Comparison of ENCODE assay signal across 10 cellular contexts in the genomic region with DNA sequence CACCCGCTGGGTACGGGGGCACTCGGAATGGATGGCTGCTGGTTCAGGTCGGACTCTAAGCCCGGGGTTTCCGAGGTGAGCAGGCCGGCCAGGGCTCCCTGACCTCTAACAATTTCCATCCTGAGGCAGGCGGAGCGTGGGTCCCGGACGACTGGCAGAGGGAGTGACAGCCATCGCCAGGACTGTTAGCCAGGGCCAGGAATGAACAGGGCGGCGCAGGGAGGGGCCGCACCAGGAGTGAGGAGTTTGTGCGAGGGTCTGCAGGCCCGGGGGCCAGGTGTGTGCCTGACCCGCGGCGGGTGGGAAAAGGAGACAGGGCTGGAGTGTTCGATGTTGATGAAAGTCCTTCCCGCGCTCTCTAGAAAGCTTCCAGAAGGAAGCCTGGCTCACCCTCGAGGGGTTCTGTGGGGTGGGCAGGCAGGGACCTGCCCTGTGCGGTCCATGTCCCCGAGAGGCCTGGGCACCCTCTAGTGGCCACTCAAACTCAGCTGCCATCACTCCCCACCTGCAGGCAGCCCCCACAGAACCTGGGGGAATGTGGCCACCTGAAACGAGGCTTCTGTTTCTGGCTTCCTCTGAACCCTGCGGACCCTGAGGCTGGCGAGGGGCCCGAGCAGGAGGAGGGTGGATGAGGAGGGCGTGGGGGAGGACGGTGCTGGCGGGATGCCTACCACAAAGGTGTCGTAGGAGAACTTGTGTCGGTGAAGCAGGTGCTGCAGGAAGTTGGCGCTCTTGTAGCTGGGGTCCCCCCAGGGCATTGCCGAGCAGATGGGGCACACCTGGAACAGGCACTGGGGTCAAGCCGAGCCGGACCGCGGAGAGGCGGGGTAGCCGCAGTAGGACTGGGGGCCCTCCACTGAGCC. TPM values are rescaled to one million over a fixed set of nuclear protein-coding genes. Genes with fewer than 3 reads are reported as not detected.
DNase-seq lines count a peak whose midpoint lies in the region; ATAC-seq, FAIRE-seq and TF ChIP-seq lines count a peak whose summit lies in the region.
"Had no signal": no experiment of that assay in that cellular context is flagged by ENCODE, and none has a peak within 500 bp of the region (broad histone marks: within the 10 kb centered on the region; RNA-seq: fewer than 3 reads in every experiment).

No MANE protein-coding gene starts in this region.

- no peaks in the 10 kb centered on the region for H3K9me3 Mint-ChIP-seq in nephron progenitor cell

- DNase-seq in NCI-H82 (lab: John Stamatoyannopoulos, UW) (peak; percentile 14), NCI-H82 treated with DMSO at 0.1 percent for 48 hours (lab: John Stamatoyannopoulos, UW; ENCODE audit: unreplicated experiment) (no peak), H7 (peak; percentile 89), K562 (ENCODE audit: extremely low read depth in 1 of 4, low spot score in 3 of 4) (peak in 1 of 4 experiments; percentile 42), nephron progenitor cell (no peak), thyroid gland (no peak), islet precursor cell (no peak)
- no peak for DNase-seq in stimulated activated CD4-positive, alpha-beta T cell treated with anti-CD3 and anti-CD28 coated beads, Interleukin-2, amount 100 ng/mL, for 24 hours
- DNase-seq: MM.1S, ovary had no signal

- H3K4me1 Mint-ChIP-seq in nephron progenitor cell = no peaks in the 10 kb centered on the region

- peak; percentile 53 for ATAC-seq in K562

- H3K27me3 ChIP-seq in H7 (ENCODE audit: control insufficient read depth, insufficient read depth, low read length) = no peaks in the 10 kb centered on the region
- H3K27me3 ChIP-seq in K562 (ENCODE audit: control insufficient read depth in 2 of 2, insufficient read depth in 2 of 2, low read length in 2 of 2) = no peaks in the 10 kb centered on the region
- no peaks in the 10 kb centered on the region for H3K27me3 ChIP-seq in thyroid gland
- H3K27me3 ChIP-seq: ovary had no signal

- no peak overlapping the region for H3K4me3 Mint-ChIP-seq in nephron progenitor cell

- no peak overlapping the region for H3K4me3 ChIP-seq in H7 (ENCODE audit: insufficient read depth, low read depth, low read length)
- no peak overlapping the region for H3K4me3 ChIP-seq in K562
- H3K4me3 ChIP-seq in thyroid gland (replicated peaks in 1 of 3) = no peak overlapping the region
- H3K4me3 ChIP-seq: ovary had no signal

- no peak overlapping the region for H3K4me2 ChIP-seq in K562 (ENCODE audit: insufficient read depth, low read length)

- H3K36me3 Mint-ChIP-seq in nephron progenitor cell (ENCODE audit: low read depth) = no peaks in the 10 kb centered on the region

- CTCF ChIA-PET in K562 (lab: Yijun Ruan, JAX; ENCODE audit: low intra/inter-chr PET ratio) = interaction anchor here (0.8 to 1.3 kb wide), 2 partner anchors 25 to 88 kb away, joined by 3 read pairs; no protein-coding TSS in a partner anchor

- no peak for TF ChIP-seq EP300 in K562 (IDR thresholded peaks at IDR 0.05; ENCODE audit: low read length)

- no peaks in the 10 kb centered on the region for H3K9me1 ChIP-seq in K562 (ENCODE audit: control insufficient read depth, insufficient read depth, low read length)

- H3K9me3 ChIP-seq in K562 (replicated peaks; ENCODE audit: control insufficient read depth, insufficient read depth, low read depth, low read length) (no peaks in the 10 kb centered on the region), thyroid gland (no peaks in the 10 kb centered on the region)
- H3K9me3 ChIP-seq: ovary had no signal

- H3K36me3 ChIP-seq in H7 (replicated peaks; ENCODE audit: control insufficient read depth, insufficient read depth, low read length) = peaks cover 4% of the 10 kb centered on the region
- H3K36me3 ChIP-seq in K562 (ENCODE audit: control insufficient read depth, insufficient read depth, low read length) = peaks cover 70% of the 10 kb centered on the region; the same call in 1 of the 3 replicates
- H3K36me3 ChIP-seq in thyroid gland = peaks cover 8 to 29% of the 10 kb centered on the region in 2 donors

- WGBS in K562 (ENCODE audit: insufficient coverage, low coverage, missing lambda C conversion rate) = 95% methylated on average over 43 of the region's 43 CpGs
- WGBS in thyroid gland, 2 donors = 85 to 88% methylated on average over 36 of the region's 43 CpGs

- H3K27ac Mint-ChIP-seq in nephron progenitor cell = no peak overlapping the region

- no peak for TF ChIP-seq POLR2A in K562 (conservative IDR thresholded peaks at IDR 0.05)
- TF ChIP-seq POLR2A in thyroid gland (IDR thresholded peaks at IDR 0.05) = no peak

- H4K20me1 ChIP-seq in K562 (replicated peaks; ENCODE audit: control insufficient read depth, insufficient read depth, low read length) = no peaks in the 10 kb centered on the region; the same call in 1 of the 2 replicates

- no peak overlapping the region for H3K27ac ChIP-seq in K562 (ENCODE audit: extremely low read depth, low read depth, low read length)
- H3K27ac ChIP-seq in thyroid gland = no peak overlapping the region
- H3K27ac ChIP-seq: ovary had no signal

- in situ Hi-C loops in K562 (cut with MboI) = no loop called here

- no peak overlapping the region for H2AFZ ChIP-seq in K562 (ENCODE audit: low read depth, low read length)

- POLR2A ChIA-PET in K562 (lab: Yijun Ruan, JAX) = interaction anchor here (0.9 kb wide), 1 partner anchor 9 kb away, joined by 3 read pairs; no protein-coding TSS in a partner anchor

- TF ChIP-seq CTCF in K562 (IDR thresholded peaks at IDR 0.05 in 2 of 3, conservative IDR thresholded peaks at IDR 0.05 in 1 of 3; ENCODE audit: insufficient read depth in 2 of 3, low read depth in 1 of 3, low read length in 3 of 3) (peak; percentile 64 to 65 (median 64); a peak in 5 of 6 replicates), nephron progenitor cell (IDR thresholded peaks at IDR 0.05) (peak; percentile 23), thyroid gland (IDR thresholded peaks at IDR 0.05) (peak in 1 of 6 experiments; percentile 17)

- peak; percentile 67 for FAIRE-seq in K562 (lab: Jason Lieb, UNC)

- BruUV-seq in K562 (replicated peaks; lab: Mats Ljungman, UMichigan) = no TSS peak

- H3K9ac ChIP-seq in K562 (ENCODE audit: insufficient read depth in 1 of 2, low read depth in 2 of 2, low read length in 2 of 2) = no peak overlapping the region; a peak in 1 of 4 replicates

- H3K79me2 ChIP-seq in K562 (ENCODE audit: control insufficient read depth, insufficient read depth, low read length) = peaks cover 19% of the 10 kb centered on the region

- H3K4me1 ChIP-seq in K562 (replicated peaks in 1 of 2; ENCODE audit: control insufficient read depth in 2 of 2, insufficient read depth in 2 of 2, low read length in 2 of 2) (peaks cover 10 to 85% of the 10 kb centered on the region in 2 experiments), thyroid gland (peaks cover 0 to 15% of the 10 kb centered on the region in 2 donors)

- H3K27me3 Mint-ChIP-seq in nephron progenitor cell (ENCODE audit: low read depth, poor library complexity) = peaks cover 3% of the 10 kb centered on the region

- TF ChIP-seq RAD21 in K562 (CRISPR knock-in tag; conservative IDR thresholded peaks at IDR 0.05 in 1 of 2, IDR thresholded peaks at IDR 0.05 in 1 of 2) = peak in 1 of 2 experiments; percentile 57; a peak in 2 of 4 replicates

- intact Hi-C loops in K562 (cut with micrococcal nuclease) = no loop called here
- intact Hi-C loops in thyroid gland (cut with DNase I) = no loop called here

RNA-seq across cellular contexts. Expression of a gene that starts 8.1 kb away (rescaled TPM):
- total RNA-seq in H7 (2014; rRNA removed; shearing (Covaris generic)) = 44.6 and 45.3 TPM in 2 replicates
- 58.8 and 182 TPM in 2 replicates for total RNA-seq in K562 (2011; cell fraction: chromatin; rRNA removed; ENCODE audit: low replicate concordance)
- 89.5 and 92.7 TPM in 2 replicates for total RNA-seq in K562 (2011; cell fraction: nucleolus; rRNA removed)
- 60.1 and 64.4 TPM in 2 replicates for total RNA-seq in K562 (2011; cell fraction: nucleoplasm; rRNA removed)
- total RNA-seq in K562 (2014; rRNA removed) = 46.9 and 61.6 TPM in 2 replicates
- 6.1 and 7.3 TPM in 2 replicates for total RNA-seq in K562 (2014; rRNA removed; fragmentation: Illumina TruSeq; extraction: Trizol)
- total RNA-seq in K562 (2015; rRNA removed; fragmentation: Illumina TruSeq; extraction: Trizol) = 19.5 and 22.3 TPM in 2 replicates
- 60.3 and 61.2 TPM in 2 replicates for total RNA-seq in K562 (2021)
- polyA plus RNA-seq in K562 (2011; rRNA removed) = 26.5 and 37.4 TPM in 2 replicates
- polyA plus RNA-seq in K562 (2011; cell fraction: cytosol; rRNA removed) = 37.8 and 90.9 TPM in 2 replicates
- 118 and 185 TPM in 2 replicates for polyA plus RNA-seq in K562 (2011; cell fraction: nucleus; rRNA removed)
- 23.8 and 39.8 TPM in 2 replicates for polyA plus RNA-seq in K562 (2012)
- 12.7 and 27.9 TPM in 2 replicates for polyA plus RNA-seq in K562 (2014; fragmentation: Illumina TruSeq; extraction: Trizol)
- polyA plus RNA-seq in K562 (2014; fragmentation: Nextera tagmentation; extraction: Ambion mirVana) = under 1 TPM; 0.56 to 0.96 TPM
- polyA plus RNA-seq in K562 (2014; rRNA removed) = 59.4 and 65.6 TPM in 2 replicates
- 7.0 and 12.0 TPM in 2 replicates for polyA minus RNA-seq in K562 (2011; rRNA and poly(A)+ RNA removed)
- polyA minus RNA-seq in K562 (2011; cell fraction: cytosol; rRNA and poly(A)+ RNA removed) = 41.2 and 44.5 TPM in 2 replicates
- polyA minus RNA-seq in K562 (2011; cell fraction: nucleus; rRNA and poly(A)+ RNA removed) = 33.4 and 39.2 TPM in 2 replicates
- 10 to 100 TPM; 12.5 to 26.8 (median 19.1) TPM for total RNA-seq in thyroid gland

RNA-seq across cellular contexts. Expression of a gene that starts 8.2 kb away (rescaled TPM):
- 33.1 and 38.4 TPM in 2 replicates for total RNA-seq in H7 (2014; rRNA removed; shearing (Covaris generic))
- 45.3 and 159 TPM in 2 replicates for total RNA-seq in K562 (2011; cell fraction: chromatin; rRNA removed; ENCODE audit: low replicate concordance)
- total RNA-seq in K562 (2011; cell fraction: nucleolus; rRNA removed) = 114 and 148 TPM in 2 replicates
- 48.7 and 66.7 TPM in 2 replicates for total RNA-seq in K562 (2011; cell fraction: nucleoplasm; rRNA removed)
- total RNA-seq in K562 (2014; rRNA removed) (55.4 and 68.9 TPM in 2 replicates), K562 (2014; rRNA removed; fragmentation: Illumina TruSeq; extraction: Trizol) (7.2 and 11.9 TPM in 2 replicates), K562 (2015; rRNA removed; fragmentation: Illumina TruSeq; extraction: Trizol) (41.1 and 49.2 TPM in 2 replicates), K562 (2021) (105 and 106 TPM in 2 replicates), thyroid gland (10 to 100 TPM in 2 of 4 donors, 1 to 10 TPM in 2; 7.7 to 21.2 (median 13.6) TPM)
- polyA plus RNA-seq in K562 (2011; rRNA removed) (23.2 and 30.1 TPM in 2 replicates), K562 (2014; fragmentation: Illumina TruSeq; extraction: Trizol) (17.7 and 46.9 TPM in 2 replicates), K562 (2014; fragmentation: Nextera tagmentation; extraction: Ambion mirVana) (1 to 10 TPM; 1.3 to 3.0 TPM), K562 (2014; rRNA removed) (63.4 and 76.6 TPM in 2 replicates)
- polyA plus RNA-seq in K562 (2011; cell fraction: cytosol; rRNA removed) = 40.2 and 96.8 TPM in 2 replicates
- polyA plus RNA-seq in K562 (2011; cell fraction: nucleus; rRNA removed) = 102 and 136 TPM in 2 replicates
- 34.1 and 51.7 TPM in 2 replicates for polyA plus RNA-seq in K562 (2012)
- polyA minus RNA-seq in K562 (2011; rRNA and poly(A)+ RNA removed) = 9.4 and 14.4 TPM in 2 replicates
- polyA minus RNA-seq in K562 (2011; cell fraction: cytosol; rRNA and poly(A)+ RNA removed) = 48.0 and 51.1 TPM in 2 replicates
- polyA minus RNA-seq in K562 (2011; cell fraction: nucleus; rRNA and poly(A)+ RNA removed) = 40.7 and 44.1 TPM in 2 replicates

RNA-seq across cellular contexts. Expression of a gene that starts 11.8 kb away (rescaled TPM):
- total RNA-seq in H7 (2014; rRNA removed; shearing (Covaris generic)) = 2.0 and 2.9 TPM in 2 replicates
- total RNA-seq in K562 (2011; cell fraction: chromatin; rRNA removed; ENCODE audit: low replicate concordance) = 0.79 and 2.9 TPM in 2 replicates
- 3.2 and 3.7 TPM in 2 replicates for total RNA-seq in K562 (2011; cell fraction: nucleolus; rRNA removed)
- 0.95 and 1.1 TPM in 2 replicates for total RNA-seq in K562 (2011; cell fraction: nucleoplasm; rRNA removed)
- 2.7 and 4.1 TPM in 2 replicates for total RNA-seq in K562 (2014; rRNA removed)
- 0.15 and 0.19 TPM in 2 replicates for total RNA-seq in K562 (2014; rRNA removed; fragmentation: Illumina TruSeq; extraction: Trizol)
- total RNA-seq in K562 (2015; rRNA removed; fragmentation: Illumina TruSeq; extraction: Trizol) = 0.72 and 0.87 TPM in 2 replicates
- 2.5 and 3.1 TPM in 2 replicates for total RNA-seq in K562 (2021)
- polyA plus RNA-seq in K562 (2011; rRNA removed) = 0.88 and 3.0 TPM in 2 replicates
- polyA plus RNA-seq in K562 (2011; cell fraction: cytosol; rRNA removed) = 3.2 and 5.5 TPM in 2 replicates
- 2.9 and 3.8 TPM in 2 replicates for polyA plus RNA-seq in K562 (2011; cell fraction: nucleus; rRNA removed)
- 0.95 and 1.2 TPM in 2 replicates for polyA plus RNA-seq in K562 (2012)
- 0.70 and 1.9 TPM in 2 replicates for polyA plus RNA-seq in K562 (2014; fragmentation: Illumina TruSeq; extraction: Trizol)
- polyA plus RNA-seq in K562 (2014; fragmentation: Nextera tagmentation; extraction: Ambion mirVana) = under 1 TPM in 1 of 2 experiments, not detected in 1; 0.04 TPM
- 1.5 and 2.1 TPM in 2 replicates for polyA plus RNA-seq in K562 (2014; rRNA removed)
- 0.42 and 0.87 TPM in 2 replicates for polyA minus RNA-seq in K562 (2011; rRNA and poly(A)+ RNA removed)
- polyA minus RNA-seq in K562 (2011; cell fraction: cytosol; rRNA and poly(A)+ RNA removed) = 1.9 and 3.5 TPM in 2 replicates
- polyA minus RNA-seq in K562 (2011; cell fraction: nucleus; rRNA and poly(A)+ RNA removed) = 1.5 and 2.3 TPM in 2 replicates
- 1 to 10 TPM in 3 of 4 donors, under 1 TPM in 1; 0.33 to 1.3 (median 1.3) TPM for total RNA-seq in thyroid gland

RNA-seq across cellular contexts. Expression of a gene that starts 35.2 kb away (rescaled TPM):
- 98.8 and 100 TPM in 2 replicates for total RNA-seq in H7 (2014; rRNA removed; shearing (Covaris generic))
- total RNA-seq in K562 (2011; cell fraction: chromatin; rRNA removed; ENCODE audit: low replicate concordance) = 321 and 787 TPM in 2 replicates
- total RNA-seq in K562 (2011; cell fraction: nucleolus; rRNA removed) = 569 and 688 TPM in 2 replicates
- 436 and 479 TPM in 2 replicates for total RNA-seq in K562 (2011; cell fraction: nucleoplasm; rRNA removed)
- 89.2 and 121 TPM in 2 replicates for total RNA-seq in K562 (2014; rRNA removed)
- 17.6 and 26.6 TPM in 2 replicates for total RNA-seq in K562 (2014; rRNA removed; fragmentation: Illumina TruSeq; extraction: Trizol)
- 45.3 and 45.5 TPM in 2 replicates for total RNA-seq in K562 (2015; rRNA removed; fragmentation: Illumina TruSeq; extraction: Trizol)
- 126 and 141 TPM in 2 replicates for total RNA-seq in K562 (2021)
- 53.9 and 168 TPM in 2 replicates for polyA plus RNA-seq in K562 (2011; rRNA removed)
- 114 and 126 TPM in 2 replicates for polyA plus RNA-seq in K562 (2011; cell fraction: cytosol; rRNA removed)
- polyA plus RNA-seq in K562 (2011; cell fraction: nucleus; rRNA removed) = 587 and 718 TPM in 2 replicates
- 111 and 112 TPM in 2 replicates for polyA plus RNA-seq in K562 (2012)
- polyA plus RNA-seq in K562 (2014; fragmentation: Illumina TruSeq; extraction: Trizol) = 32.9 and 65.4 TPM in 2 replicates
- 10 to 100 TPM; 12.2 to 15.4 TPM for polyA plus RNA-seq in K562 (2014; fragmentation: Nextera tagmentation; extraction: Ambion mirVana)
- 65.6 and 82.5 TPM in 2 replicates for polyA plus RNA-seq in K562 (2014; rRNA removed)
- 19.0 and 22.9 TPM in 2 replicates for polyA minus RNA-seq in K562 (2011; rRNA and poly(A)+ RNA removed)
- 57.7 and 136 TPM in 2 replicates for polyA minus RNA-seq in K562 (2011; cell fraction: cytosol; rRNA and poly(A)+ RNA removed)
- polyA minus RNA-seq in K562 (2011; cell fraction: nucleus; rRNA and poly(A)+ RNA removed) = 78.2 and 151 TPM in 2 replicates
- total RNA-seq in thyroid gland = 10 to 100 TPM; 20.7 to 52.5 (median 43.2) TPM

RNA-seq across cellular contexts. Expression of a gene that starts 47.2 kb away (rescaled TPM):
- total RNA-seq in H7 (2014; rRNA removed; shearing (Covaris generic)) = 199 and 215 TPM in 2 replicates
- 136 and 579 TPM in 2 replicates for total RNA-seq in K562 (2011; cell fraction: chromatin; rRNA removed; ENCODE audit: low replicate concordance)
- 819 and 943 TPM in 2 replicates for total RNA-seq in K562 (2011; cell fraction: nucleolus; rRNA removed)
- 427 and 435 TPM in 2 replicates for total RNA-seq in K562 (2011; cell fraction: nucleoplasm; rRNA removed)
- total RNA-seq in K562 (2014; rRNA removed) (683 and 757 TPM in 2 replicates), K562 (2014; rRNA removed; fragmentation: Illumina TruSeq; extraction: Trizol) (44.5 and 72.5 TPM in 2 replicates), K562 (2015; rRNA removed; fragmentation: Illumina TruSeq; extraction: Trizol) (196 and 239 TPM in 2 replicates), K562 (2021) (384 and 422 TPM in 2 replicates), thyroid gland (100 to 1,000 TPM; 199 to 475 (median 339) TPM)
- polyA plus RNA-seq in K562 (2011; rRNA removed) (93.0 and 157 TPM in 2 replicates), K562 (2014; fragmentation: Illumina TruSeq; extraction: Trizol) (63.5 and 240 TPM in 2 replicates), K562 (2014; fragmentation: Nextera tagmentation; extraction: Ambion mirVana) (under 1 TPM; 0.34 to 0.45 TPM), K562 (2014; rRNA removed) (519 and 579 TPM in 2 replicates)
- 366 and 963 TPM in 2 replicates for polyA plus RNA-seq in K562 (2011; cell fraction: cytosol; rRNA removed)
- polyA plus RNA-seq in K562 (2011; cell fraction: nucleus; rRNA removed) = 349 and 566 TPM in 2 replicates
- 346 and 377 TPM in 2 replicates for polyA plus RNA-seq in K562 (2012)
- polyA minus RNA-seq in K562 (2011; rRNA and poly(A)+ RNA removed) = 40.1 and 80.4 TPM in 2 replicates
- 249 and 254 TPM in 2 replicates for polyA minus RNA-seq in K562 (2011; cell fraction: cytosol; rRNA and poly(A)+ RNA removed)
- 78.6 and 83.5 TPM in 2 replicates for polyA minus RNA-seq in K562 (2011; cell fraction: nucleus; rRNA and poly(A)+ RNA removed)

Comparison
In these comparisons a context has a peak if more than half of its experiments do, and no peak if none do; other contexts are left out.
1. DNase-seq: peak in NCI-H82 (single experiment) and H7 (single experiment); none in NCI-H82 treated with DMSO at 0.1 percent for 48 hours (single experiment), nephron progenitor cell (single experiment), thyroid gland (0 of 2), islet precursor cell (single experiment) and stimulated activated CD4-positive, alpha-beta T cell treated with anti-CD3 and anti-CD28 coated beads, Interleukin-2, amount 100 ng/mL, for 24 hours (0 of 2).